In the genomic region with DNA sequence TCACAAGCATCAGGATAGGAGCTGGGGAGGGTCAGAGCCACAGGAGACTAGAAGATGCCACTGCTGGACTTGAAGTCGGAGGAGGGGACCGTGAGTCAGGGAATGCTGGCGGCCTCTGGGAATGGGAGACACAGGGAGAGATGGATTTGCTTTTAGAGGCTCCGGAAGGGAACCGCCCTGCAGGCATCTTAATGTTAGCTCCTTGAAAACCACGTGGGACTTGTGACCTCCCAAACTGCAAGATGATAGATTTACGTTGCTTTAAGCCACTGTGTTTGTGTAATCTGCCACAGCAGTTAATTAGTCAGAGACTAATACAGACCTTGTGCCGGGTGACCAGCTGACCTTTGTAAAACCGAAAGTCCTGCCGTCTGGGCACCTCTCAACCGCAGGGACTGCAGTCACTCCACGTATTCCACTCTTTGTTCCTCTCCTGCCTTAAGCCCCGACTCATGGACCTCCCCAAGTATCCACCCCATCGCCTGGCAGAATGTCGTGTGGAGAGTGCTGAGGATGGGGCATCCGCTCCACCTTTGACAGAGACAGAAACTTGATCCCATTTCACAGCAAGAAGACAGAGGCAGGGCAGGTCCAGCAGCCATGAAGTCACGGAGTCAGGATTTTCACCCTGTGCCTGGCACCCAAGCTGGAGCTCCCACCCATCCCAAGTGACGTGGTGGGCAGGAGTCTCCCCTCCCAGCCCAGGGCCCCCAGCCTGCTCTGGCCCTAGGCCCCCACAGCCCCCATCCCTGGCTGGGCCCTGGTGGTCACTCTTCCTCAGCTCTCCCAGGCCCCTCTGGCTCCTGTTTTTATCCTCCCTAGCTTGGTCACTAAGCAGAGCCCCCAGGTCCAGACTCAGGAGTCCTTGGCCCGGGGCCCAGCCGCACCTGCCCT, we compare ENCODE assay signal across 1 cellular context.
A peak's percentile ranks its signal among the peaks of the same experiment; 100 is the strongest.
TF ChIP-seq lines count a peak whose summit lies in the region.

No MANE protein-coding gene starts in this region.

TF ChIP-seq in K562, 482 proteins besides CTCF, POLR2A, EP300 and RAD21 (continued from another document and continues in another):
- TF ChIP-seq, protein P1, sequence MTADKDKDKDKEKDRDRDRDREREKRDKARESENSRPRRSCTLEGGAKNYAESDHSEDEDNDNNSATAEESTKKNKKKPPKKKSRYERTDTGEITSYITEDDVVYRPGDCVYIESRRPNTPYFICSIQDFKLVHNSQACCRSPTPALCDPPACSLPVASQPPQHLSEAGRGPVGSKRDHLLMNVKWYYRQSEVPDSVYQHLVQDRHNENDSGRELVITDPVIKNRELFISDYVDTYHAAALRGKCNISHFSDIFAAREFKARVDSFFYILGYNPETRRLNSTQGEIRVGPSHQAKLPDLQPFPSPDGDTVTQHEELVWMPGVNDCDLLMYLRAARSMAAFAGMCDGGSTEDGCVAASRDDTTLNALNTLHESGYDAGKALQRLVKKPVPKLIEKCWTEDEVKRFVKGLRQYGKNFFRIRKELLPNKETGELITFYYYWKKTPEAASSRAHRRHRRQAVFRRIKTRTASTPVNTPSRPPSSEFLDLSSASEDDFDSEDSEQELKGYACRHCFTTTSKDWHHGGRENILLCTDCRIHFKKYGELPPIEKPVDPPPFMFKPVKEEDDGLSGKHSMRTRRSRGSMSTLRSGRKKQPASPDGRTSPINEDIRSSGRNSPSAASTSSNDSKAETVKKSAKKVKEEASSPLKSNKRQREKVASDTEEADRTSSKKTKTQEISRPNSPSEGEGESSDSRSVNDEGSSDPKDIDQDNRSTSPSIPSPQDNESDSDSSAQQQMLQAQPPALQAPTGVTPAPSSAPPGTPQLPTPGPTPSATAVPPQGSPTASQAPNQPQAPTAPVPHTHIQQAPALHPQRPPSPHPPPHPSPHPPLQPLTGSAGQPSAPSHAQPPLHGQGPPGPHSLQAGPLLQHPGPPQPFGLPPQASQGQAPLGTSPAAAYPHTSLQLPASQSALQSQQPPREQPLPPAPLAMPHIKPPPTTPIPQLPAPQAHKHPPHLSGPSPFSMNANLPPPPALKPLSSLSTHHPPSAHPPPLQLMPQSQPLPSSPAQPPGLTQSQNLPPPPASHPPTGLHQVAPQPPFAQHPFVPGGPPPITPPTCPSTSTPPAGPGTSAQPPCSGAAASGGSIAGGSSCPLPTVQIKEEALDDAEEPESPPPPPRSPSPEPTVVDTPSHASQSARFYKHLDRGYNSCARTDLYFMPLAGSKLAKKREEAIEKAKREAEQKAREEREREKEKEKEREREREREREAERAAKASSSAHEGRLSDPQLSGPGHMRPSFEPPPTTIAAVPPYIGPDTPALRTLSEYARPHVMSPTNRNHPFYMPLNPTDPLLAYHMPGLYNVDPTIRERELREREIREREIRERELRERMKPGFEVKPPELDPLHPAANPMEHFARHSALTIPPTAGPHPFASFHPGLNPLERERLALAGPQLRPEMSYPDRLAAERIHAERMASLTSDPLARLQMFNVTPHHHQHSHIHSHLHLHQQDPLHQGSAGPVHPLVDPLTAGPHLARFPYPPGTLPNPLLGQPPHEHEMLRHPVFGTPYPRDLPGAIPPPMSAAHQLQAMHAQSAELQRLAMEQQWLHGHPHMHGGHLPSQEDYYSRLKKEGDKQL (CRISPR knock-in tag; IDR thresholded peaks at IDR 0.05; ENCODE audit: borderline replicate concordance), result peak; percentile 98
- TF ChIP-seq, protein P2, sequence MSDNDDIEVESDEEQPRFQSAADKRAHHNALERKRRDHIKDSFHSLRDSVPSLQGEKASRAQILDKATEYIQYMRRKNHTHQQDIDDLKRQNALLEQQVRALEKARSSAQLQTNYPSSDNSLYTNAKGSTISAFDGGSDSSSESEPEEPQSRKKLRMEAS (CRISPR knock-in tag; IDR thresholded peaks at IDR 0.05), result peak; percentile 48; the same call in 1 of the 2 replicates
- TF ChIP-seq COPS2 (conservative IDR thresholded peaks at IDR 0.05), result no peak
- no peak for TF ChIP-seq ZNF395 (CRISPR knock-in tag; IDR thresholded peaks at IDR 0.05)
- no peak for TF ChIP-seq ID3 (CRISPR knock-in tag; IDR thresholded peaks at IDR 0.05)
- peak; percentile 85 for TF ChIP-seq ID3 (tag; IDR thresholded peaks at IDR 0.05)
- TF ChIP-seq FOXJ2 (tag; IDR thresholded peaks at IDR 0.05), result no peak
- TF ChIP-seq CTCFL (IDR thresholded peaks at IDR 0.05; ENCODE audit: borderline replicate concordance, insufficient read depth, low read depth, low read length, poor library complexity, severe bottlenecking), result no peak
- TF ChIP-seq, protein P3, sequence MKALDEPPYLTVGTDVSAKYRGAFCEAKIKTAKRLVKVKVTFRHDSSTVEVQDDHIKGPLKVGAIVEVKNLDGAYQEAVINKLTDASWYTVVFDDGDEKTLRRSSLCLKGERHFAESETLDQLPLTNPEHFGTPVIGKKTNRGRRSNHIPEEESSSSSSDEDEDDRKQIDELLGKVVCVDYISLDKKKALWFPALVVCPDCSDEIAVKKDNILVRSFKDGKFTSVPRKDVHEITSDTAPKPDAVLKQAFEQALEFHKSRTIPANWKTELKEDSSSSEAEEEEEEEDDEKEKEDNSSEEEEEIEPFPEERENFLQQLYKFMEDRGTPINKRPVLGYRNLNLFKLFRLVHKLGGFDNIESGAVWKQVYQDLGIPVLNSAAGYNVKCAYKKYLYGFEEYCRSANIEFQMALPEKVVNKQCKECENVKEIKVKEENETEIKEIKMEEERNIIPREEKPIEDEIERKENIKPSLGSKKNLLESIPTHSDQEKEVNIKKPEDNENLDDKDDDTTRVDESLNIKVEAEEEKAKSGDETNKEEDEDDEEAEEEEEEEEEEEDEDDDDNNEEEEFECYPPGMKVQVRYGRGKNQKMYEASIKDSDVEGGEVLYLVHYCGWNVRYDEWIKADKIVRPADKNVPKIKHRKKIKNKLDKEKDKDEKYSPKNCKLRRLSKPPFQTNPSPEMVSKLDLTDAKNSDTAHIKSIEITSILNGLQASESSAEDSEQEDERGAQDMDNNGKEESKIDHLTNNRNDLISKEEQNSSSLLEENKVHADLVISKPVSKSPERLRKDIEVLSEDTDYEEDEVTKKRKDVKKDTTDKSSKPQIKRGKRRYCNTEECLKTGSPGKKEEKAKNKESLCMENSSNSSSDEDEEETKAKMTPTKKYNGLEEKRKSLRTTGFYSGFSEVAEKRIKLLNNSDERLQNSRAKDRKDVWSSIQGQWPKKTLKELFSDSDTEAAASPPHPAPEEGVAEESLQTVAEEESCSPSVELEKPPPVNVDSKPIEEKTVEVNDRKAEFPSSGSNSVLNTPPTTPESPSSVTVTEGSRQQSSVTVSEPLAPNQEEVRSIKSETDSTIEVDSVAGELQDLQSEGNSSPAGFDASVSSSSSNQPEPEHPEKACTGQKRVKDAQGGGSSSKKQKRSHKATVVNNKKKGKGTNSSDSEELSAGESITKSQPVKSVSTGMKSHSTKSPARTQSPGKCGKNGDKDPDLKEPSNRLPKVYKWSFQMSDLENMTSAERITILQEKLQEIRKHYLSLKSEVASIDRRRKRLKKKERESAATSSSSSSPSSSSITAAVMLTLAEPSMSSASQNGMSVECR (CRISPR knock-in tag; IDR thresholded peaks at IDR 0.05), result 0 out of 2 replicates have a peak, but pooled peaks have one; percentile 28
- no peak for TF ChIP-seq ZNF584 (CRISPR knock-in tag; IDR thresholded peaks at IDR 0.05; ENCODE audit: low read depth)
- no peak for TF ChIP-seq EP400 (IDR thresholded peaks at IDR 0.05)
- TF ChIP-seq HSF4 (CRISPR knock-in tag; IDR thresholded peaks at IDR 0.05; ENCODE audit: borderline replicate concordance), result no peak
- TF ChIP-seq, protein P4, sequence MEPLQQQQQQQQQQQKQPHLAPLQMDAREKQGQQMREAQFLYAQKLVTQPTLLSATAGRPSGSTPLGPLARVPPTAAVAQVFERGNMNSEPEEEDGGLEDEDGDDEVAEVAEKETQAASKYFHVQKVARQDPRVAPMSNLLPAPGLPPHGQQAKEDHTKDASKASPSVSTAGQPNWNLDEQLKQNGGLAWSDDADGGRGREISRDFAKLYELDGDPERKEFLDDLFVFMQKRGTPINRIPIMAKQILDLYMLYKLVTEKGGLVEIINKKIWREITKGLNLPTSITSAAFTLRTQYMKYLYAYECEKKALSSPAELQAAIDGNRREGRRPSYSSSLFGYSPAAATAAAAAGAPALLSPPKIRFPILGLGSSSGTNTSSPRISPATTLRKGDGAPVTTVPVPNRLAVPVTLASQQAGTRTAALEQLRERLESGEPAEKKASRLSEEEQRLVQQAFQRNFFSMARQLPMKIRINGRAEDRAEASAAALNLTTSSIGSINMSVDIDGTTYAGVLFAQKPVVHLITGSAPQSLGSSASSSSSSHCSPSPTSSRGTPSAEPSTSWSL (CRISPR knock-in tag; IDR thresholded peaks at IDR 0.05; ENCODE audit: borderline replicate concordance), result no peak
- TF ChIP-seq NR1H2 (CRISPR knock-in tag; IDR thresholded peaks at IDR 0.05), result no peak
- TF ChIP-seq ZMIZ1 (IDR thresholded peaks at IDR 0.05; ENCODE audit: low read depth in 2 of 2, low read length in 2 of 2), result 0 out of 4 replicates have a peak, but pooled peaks of 1 of the 2 experiments have one; percentile 52
- no peak for TF ChIP-seq DPF2 (IDR thresholded peaks at IDR 0.05)
- TF ChIP-seq ERF (CRISPR knock-in tag; IDR thresholded peaks at IDR 0.05), result no peak
- no peak for TF ChIP-seq FUS (optimal IDR thresholded peaks at IDR 0.05; ENCODE audit: low read depth, low read length)
- TF ChIP-seq ZBTB8A (IDR thresholded peaks at IDR 0.05; ENCODE audit: partially characterized antibody), result no peak
- TF ChIP-seq ZFPM2 (CRISPR knock-in tag; IDR thresholded peaks at IDR 0.05), result no peak
- TF ChIP-seq CTBP1 (IDR thresholded peaks at IDR 0.05; ENCODE audit: borderline replicate concordance), result 0 out of 2 replicates have a peak, but pooled peaks have one; percentile 42
- TF ChIP-seq ZNF57 (CRISPR knock-in tag; IDR thresholded peaks at IDR 0.05), result no peak
- TF ChIP-seq FOSL1 (tag; conservative IDR thresholded peaks at IDR 0.05), result peak; percentile 81
- TF ChIP-seq SMARCA4 (IDR thresholded peaks at IDR 0.05), result no peak
- TF ChIP-seq, protein P5, sequence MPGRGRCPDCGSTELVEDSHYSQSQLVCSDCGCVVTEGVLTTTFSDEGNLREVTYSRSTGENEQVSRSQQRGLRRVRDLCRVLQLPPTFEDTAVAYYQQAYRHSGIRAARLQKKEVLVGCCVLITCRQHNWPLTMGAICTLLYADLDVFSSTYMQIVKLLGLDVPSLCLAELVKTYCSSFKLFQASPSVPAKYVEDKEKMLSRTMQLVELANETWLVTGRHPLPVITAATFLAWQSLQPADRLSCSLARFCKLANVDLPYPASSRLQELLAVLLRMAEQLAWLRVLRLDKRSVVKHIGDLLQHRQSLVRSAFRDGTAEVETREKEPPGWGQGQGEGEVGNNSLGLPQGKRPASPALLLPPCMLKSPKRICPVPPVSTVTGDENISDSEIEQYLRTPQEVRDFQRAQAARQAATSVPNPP (IDR thresholded peaks at IDR 0.05; ENCODE audit: borderline replicate concordance, insufficient read depth, insufficient read length), result no peak
